In the genomic region with DNA sequence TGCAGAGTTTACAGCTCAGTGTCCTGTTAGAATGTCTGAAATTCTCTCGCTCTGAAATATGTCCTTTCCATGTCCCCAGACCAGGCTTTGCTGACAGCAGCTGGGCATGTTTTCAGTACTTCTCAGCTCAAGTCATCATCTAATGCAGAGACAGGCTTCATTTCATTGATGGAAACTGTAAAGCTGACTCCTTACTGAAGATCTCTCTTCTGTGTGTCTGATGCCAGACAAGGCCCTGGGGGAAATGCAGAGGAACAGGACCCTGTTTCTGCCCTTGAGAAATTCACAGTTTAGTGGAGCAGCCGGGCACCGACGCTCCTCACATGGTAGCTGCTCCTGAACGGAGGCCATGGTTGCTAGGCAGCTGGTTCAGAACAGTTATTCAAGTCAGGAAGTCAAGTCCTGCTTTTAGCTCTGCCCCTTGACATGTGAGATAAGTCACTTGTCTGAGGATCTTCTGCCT, we compare ENCODE assay signal across 15 cellular contexts. TPM values are rescaled to one million over a fixed set of nuclear protein-coding genes. Genes with fewer than 3 reads are reported as not detected.
A peak's percentile ranks its signal among the peaks of the same experiment; 100 is the strongest.
DNase-seq lines count a peak whose midpoint lies in the region; ATAC-seq, FAIRE-seq and TF ChIP-seq lines count a peak whose summit lies in the region.
"Had no signal": no experiment of that assay in that cellular context is flagged by ENCODE, and none has a peak within 500 bp of the region (broad histone marks: within the 10 kb centered on the region; RNA-seq: fewer than 3 reads in every experiment).

No MANE protein-coding gene starts in this region.

- no peak for FAIRE-seq in HTR-8/SVneo (lab: Jason Lieb, UNC)
- FAIRE-seq: astrocyte had no signal

- H3K4me3 Mint-ChIP-seq in nephron progenitor cell (peak overlapping the region; percentile 32), endodermal cell (no peak overlapping the region), progenitor cell of endocrine pancreas (ENCODE audit: low read depth) (no peak overlapping the region)

- H3K27me3 Mint-ChIP-seq in nephron progenitor cell (ENCODE audit: low read depth, poor library complexity) = peaks cover 11% of the 10 kb centered on the region
- peaks cover 3% of the 10 kb centered on the region for H3K27me3 Mint-ChIP-seq in endodermal cell (ENCODE audit: insufficient read depth)
- H3K27me3 Mint-ChIP-seq in progenitor cell of endocrine pancreas = peaks cover 3% of the 10 kb centered on the region

- H3K27ac Mint-ChIP-seq in nephron progenitor cell (peak overlapping the region; percentile 95), endodermal cell (no peak overlapping the region), progenitor cell of endocrine pancreas (no peak overlapping the region)

- no peak overlapping the region for H3K9ac ChIP-seq in BLaER1
- no peak overlapping the region for H3K9ac ChIP-seq in endodermal cell (ENCODE audit: extremely low read depth, low read length, poor library complexity, severe bottlenecking)
- H3K9ac ChIP-seq: parathyroid adenoma had no signal

- H3K36me3 ChIP-seq in BLaER1 (no peaks in the 10 kb centered on the region), gastroesophageal sphincter (no peaks in the 10 kb centered on the region), SJCRH30 (no peaks in the 10 kb centered on the region), endodermal cell (ENCODE audit: control insufficient read depth, insufficient read depth, low read length) (no peaks in the 10 kb centered on the region)
- H3K36me3 ChIP-seq: suprapubic skin had no signal

- peak; percentile 66 for ATAC-seq in gastroesophageal sphincter

- H3K4me1 ChIP-seq in BLaER1 = 0 out of 2 replicates have a peak, but pooled peaks cover 7% of the 10 kb centered on the region
- H3K4me1 ChIP-seq in gastroesophageal sphincter = peaks cover 0 to 16% (median 0%) of the 10 kb centered on the region in 3 donors
- peaks cover 9% of the 10 kb centered on the region for H3K4me1 ChIP-seq in SJCRH30
- peaks cover 6% of the 10 kb centered on the region for H3K4me1 ChIP-seq in endodermal cell (ENCODE audit: control insufficient read depth, insufficient read depth, low read length)
- H3K4me1 ChIP-seq: parathyroid adenoma had no signal

- 4 to 8% methylated on average over 2 to 4 of the region's 5 CpGs for WGBS in gastroesophageal sphincter (ENCODE audit: low coverage in 1 of 2), 2 donors
- 53 to 89% methylated on average over 5 of the region's 5 CpGs for WGBS in endodermal cell (ENCODE audit: insufficient coverage in 1 of 2, insufficient read length in 1 of 2), 2 experiments

- TF ChIP-seq EP300 in gastroesophageal sphincter (IDR thresholded peaks at IDR 0.05) = no peak

- H3K27me3 ChIP-seq in BLaER1 (no peaks in the 10 kb centered on the region), gastroesophageal sphincter (no peaks in the 10 kb centered on the region), SJCRH30 (no peaks in the 10 kb centered on the region), endodermal cell (ENCODE audit: control insufficient read depth, insufficient read depth, low read length, poor library complexity, severe bottlenecking) (no peaks in the 10 kb centered on the region)
- H3K27me3 ChIP-seq: suprapubic skin had no signal

- H3K9me3 Mint-ChIP-seq in nephron progenitor cell = no peaks in the 10 kb centered on the region
- H3K9me3 Mint-ChIP-seq in endodermal cell = no peaks in the 10 kb centered on the region
- no peaks in the 10 kb centered on the region for H3K9me3 Mint-ChIP-seq in progenitor cell of endocrine pancreas (ENCODE audit: low read depth)

- TF ChIP-seq POLR2A in gastroesophageal sphincter (IDR thresholded peaks at IDR 0.05) = no peak

- TF ChIP-seq CTCF in gastroesophageal sphincter (IDR thresholded peaks at IDR 0.05) = peak in 1 of 4 experiments; percentile 3
- TF ChIP-seq CTCF in nephron progenitor cell (IDR thresholded peaks at IDR 0.05) = no peak
- no peak for TF ChIP-seq CTCF in endodermal cell (conservative IDR thresholded peaks at IDR 0.05)
- TF ChIP-seq CTCF in progenitor cell of endocrine pancreas (IDR thresholded peaks at IDR 0.05; ENCODE audit: unreplicated experiment) = no peak

- no peaks in the 10 kb centered on the region for H3K9me3 ChIP-seq in BLaER1
- no peaks in the 10 kb centered on the region for H3K9me3 ChIP-seq in gastroesophageal sphincter
- no peaks in the 10 kb centered on the region for H3K9me3 ChIP-seq in SJCRH30 (replicated peaks)
- no peaks in the 10 kb centered on the region for H3K9me3 ChIP-seq in endodermal cell (ENCODE audit: control insufficient read depth, low read length)
- H3K9me3 ChIP-seq: suprapubic skin had no signal

- H4K20me1 ChIP-seq in BLaER1 = no peaks in the 10 kb centered on the region

- H3K27ac ChIP-seq in BLaER1 (no peak overlapping the region), gastroesophageal sphincter (peak overlapping the region in 3 of 4 donors; percentile 69 to 73 (median 69)), SJCRH30 (no peak overlapping the region), endodermal cell (ENCODE audit: low read depth, low read length) (no peak overlapping the region)
- H3K27ac ChIP-seq: parathyroid adenoma, suprapubic skin had no signal

- H3K4me3 ChIP-seq in BLaER1 (no peak overlapping the region), gastroesophageal sphincter (no peak overlapping the region), SJCRH30 (no peak overlapping the region), endodermal cell (ENCODE audit: low read length) (no peak overlapping the region)
- H3K4me3 ChIP-seq: suprapubic skin had no signal

- H3K36me3 Mint-ChIP-seq in nephron progenitor cell (ENCODE audit: low read depth) = no peaks in the 10 kb centered on the region
- no peaks in the 10 kb centered on the region for H3K36me3 Mint-ChIP-seq in endodermal cell (ENCODE audit: low read depth)
- no peaks in the 10 kb centered on the region for H3K36me3 Mint-ChIP-seq in progenitor cell of endocrine pancreas (ENCODE audit: insufficient read depth)

- peak overlapping the region; percentile 10; the same call in 1 of the 2 replicates for H3K4me2 ChIP-seq in BLaER1

- H3K4me1 Mint-ChIP-seq in nephron progenitor cell (peaks cover 56% of the 10 kb centered on the region), endodermal cell (peaks cover 22% of the 10 kb centered on the region), progenitor cell of endocrine pancreas (ENCODE audit: low read depth) (peaks cover 10% of the 10 kb centered on the region)

- DNase-seq in OCI-M1 (lab: John Stamatoyannopoulos, UW) (peak; percentile 23), nephron progenitor cell (no peak), SJCRH30 (no peak), endodermal cell (no peak), progenitor cell of endocrine pancreas (ENCODE audit: low spot score, unreplicated experiment) (no peak), HTR-8/SVneo (ENCODE audit: insufficient read length, low spot score) (no peak)
- DNase-seq: activated CD8-positive, alpha-beta memory T cell treated with anti-CD3 and anti-CD28 coated beads for 24 hours; DND-41; Kasumi-1; NCI-H2029 had no signal

RNA-seq across cellular contexts. Expression of gene FZD7, which starts 24.6 kb away (rescaled TPM):
- total RNA-seq in gastroesophageal sphincter = 10 to 100 TPM; 15.9 to 55.4 (median 39.0) TPM
- total RNA-seq in SJCRH30 (2014; rRNA removed; shearing (Covaris generic)) = 9.2 and 10.0 TPM in 2 replicates
- total RNA-seq in endodermal cell = 100 to 1,000 TPM; 193 to 266 TPM
- 133 TPM for polyA plus RNA-seq in endodermal cell (2013, experiment 1 of 2)
- polyA plus RNA-seq in endodermal cell (2013, experiment 2 of 2) = 134 TPM
- total RNA-seq in progenitor cell of endocrine pancreas = 74.2 and 74.4 TPM in 2 replicates

Comparison
In these comparisons a context has a peak if more than half of its experiments do, and no peak if none do; other contexts are left out.
1. H3K27ac ChIP-seq: peak in gastroesophageal sphincter (3 of 4); none in BLaER1 (single experiment), SJCRH30 (single experiment) and endodermal cell (single experiment).